Comparison of ENCODE assay signal across 17 cellular contexts in genomic region chr5:52728201-52728600, GRCh38. TPM values are rescaled to one million over a fixed set of nuclear protein-coding genes. Genes with fewer than 3 reads are reported as not detected.
A peak's percentile ranks its signal among the peaks of the same experiment; 100 is the strongest.
DNase-seq lines count a peak whose midpoint lies in the region; ATAC-seq and TF ChIP-seq lines count a peak whose summit lies in the region.
"Had no signal": no experiment of that assay in that cellular context is flagged by ENCODE, and none has a peak within 500 bp of the region (broad histone marks: within the 10 kb centered on the region; RNA-seq: fewer than 3 reads in every experiment).

No MANE protein-coding gene starts in this region.

- DNase-seq in HFFc6 (no peak), amniotic epithelial cell (ENCODE audit: low read depth) (peak; percentile 38), hepatocyte (ENCODE audit: low spot score) (no peak), gastrocnemius medialis (no peak), 8988T (no peak), NCI-H1105 (lab: John Stamatoyannopoulos, UW) (no peak)
- DNase-seq: activated CD8-positive, alpha-beta memory T cell treated with anti-CD3 and anti-CD28 coated beads, Interleukin-2, amount 10 ng/mL, durations not matched to agents 7 days and 5 days; activated gamma-delta T cell; effector CD4-positive, alpha-beta T cell; NCI-H2081 treated with DMSO at 0.1 percent for 48 hours; NCI-H774; RPMI8226 had no signal

- H3K27ac ChIP-seq in hepatocyte (peak overlapping the region; percentile 26), gastrocnemius medialis (peak overlapping the region; percentile 27 to 54 (median 50))
- H3K27ac ChIP-seq: vagina had no signal

- in situ Hi-C loops in gastrocnemius medialis (cut with MboI; ENCODE audit: low sequenced_read_pairs in 4 of 4) = no loop called here

- H4K20me1 ChIP-seq in hepatocyte (ENCODE audit: insufficient read depth, poor library complexity, severe bottlenecking) = no peaks in the 10 kb centered on the region

- 70% methylated on average over 3 of the region's 3 CpGs for WGBS in hepatocyte (ENCODE audit: low lambda C conversion rate, missing lambda C conversion rate)

- peak overlapping the region; percentile 76; the same call in 1 of the 2 replicates for H3K27ac Mint-ChIP-seq in HFFc6
- H3K27ac Mint-ChIP-seq: T-helper 1 cell treated with Interleukin-12 subunit alpha and Interleukin-12 subunit beta and Interleukin-4 antibody, amounts not matched to agents 30 μg/mL and 1 μg/mL, for 36 hours had no signal

- peaks cover 4% of the 10 kb centered on the region; the same call in 1 of the 2 replicates for H3K9me3 Mint-ChIP-seq in HFFc6

- H3K9me3 ChIP-seq in hepatocyte (ENCODE audit: low read depth) = no peaks in the 10 kb centered on the region
- no peaks in the 10 kb centered on the region for H3K9me3 ChIP-seq in gastrocnemius medialis
- H3K9me3 ChIP-seq: vagina had no signal

- intact Hi-C loops in gastrocnemius medialis (cut with DNase I; ENCODE audit: low total_unique reads) = no loop called here

- peak overlapping the region; percentile 32 for H2AFZ ChIP-seq in hepatocyte

- H3K27me3 ChIP-seq in hepatocyte (no peaks in the 10 kb centered on the region), gastrocnemius medialis (no peaks in the 10 kb centered on the region)
- H3K27me3 ChIP-seq: vagina had no signal

- no peak for ATAC-seq in gastrocnemius medialis
- ATAC-seq in HG02763 (IDR thresholded peaks at IDR 0.05; ENCODE audit: unreplicated experiment) = no peak
- ATAC-seq in HG02588 (IDR thresholded peaks at IDR 0.05; ENCODE audit: unreplicated experiment) = no peak
- ATAC-seq: activated CD4-positive, CD25-positive, alpha-beta regulatory T cell treated with anti-CD3 and anti-CD28 coated beads, Interleukin-2, amount 50 U/mL, for 24 hours; activated CD8-positive, alpha-beta memory T cell treated with anti-CD3 and anti-CD28 coated beads, Interleukin-2, amount 10 ng/mL, durations not matched to agents 7 days and 5 days had no signal

- H3K79me2 ChIP-seq in hepatocyte = no peaks in the 10 kb centered on the region

- H3K9me2 ChIP-seq in hepatocyte (replicated peaks; ENCODE audit: insufficient read depth) = no peaks in the 10 kb centered on the region

- H3K4me1 Mint-ChIP-seq in HFFc6 (ENCODE audit: low read depth) = peaks cover 35% of the 10 kb centered on the region

- H3K4me1 ChIP-seq in hepatocyte (ENCODE audit: insufficient read depth) = peaks cover 25% of the 10 kb centered on the region
- peaks cover 5 to 16% of the 10 kb centered on the region in 2 donors for H3K4me1 ChIP-seq in gastrocnemius medialis

- no peaks in the 10 kb centered on the region for H3K27me3 Mint-ChIP-seq in HFFc6 (ENCODE audit: insufficient read depth)
- H3K27me3 Mint-ChIP-seq: activated CD8-positive, alpha-beta memory T cell treated with anti-CD3 and anti-CD28 coated beads, Interleukin-2, amount 10 ng/mL, durations not matched to agents 7 days and 5 days had no signal

- H3K4me3 ChIP-seq in hepatocyte = no peak overlapping the region
- H3K4me3 ChIP-seq in gastrocnemius medialis = no peak overlapping the region
- H3K4me3 ChIP-seq: vagina had no signal

- H3K36me3 Mint-ChIP-seq in HFFc6 (ENCODE audit: low read depth) = peaks cover 7% of the 10 kb centered on the region; the same call in 1 of the 2 replicates

- no peaks in the 10 kb centered on the region for H3K36me3 ChIP-seq in hepatocyte (replicated peaks; ENCODE audit: insufficient read depth, low read depth)
- no peaks in the 10 kb centered on the region for H3K36me3 ChIP-seq in gastrocnemius medialis
- H3K36me3 ChIP-seq: vagina had no signal

- no peak for TF ChIP-seq POLR2A in gastrocnemius medialis (IDR thresholded peaks at IDR 0.05)

- no peak overlapping the region for H3K4me2 ChIP-seq in hepatocyte

- no peak overlapping the region for H3K4me3 Mint-ChIP-seq in HFFc6
- H3K4me3 Mint-ChIP-seq: activated CD8-positive, alpha-beta memory T cell treated with anti-CD3 and anti-CD28 coated beads, Interleukin-2, amount 10 ng/mL, durations not matched to agents 7 days and 5 days; T-helper 1 cell treated with Interleukin-12 subunit alpha and Interleukin-12 subunit beta and Interleukin-4 antibody, amounts not matched to agents 30 μg/mL and 1 μg/mL, for 36 hours had no signal

- TF ChIP-seq CTCF in HFFc6 (IDR thresholded peaks at IDR 0.05) (no peak), hepatocyte (IDR thresholded peaks at IDR 0.05; ENCODE audit: poor library complexity) (no peak), gastrocnemius medialis (IDR thresholded peaks at IDR 0.05 in 4 of 5, conservative IDR thresholded peaks at IDR 0.05 in 1 of 5) (no peak)

RNA-seq across cellular contexts. Expression of gene ITGA1, which starts 59.5 kb away (rescaled TPM):
- total RNA-seq in HFFc6 (2021; fragmentation: NEBNext Ultra II Directional; extraction: Animal tissue kit (Norgen Biotek cat#: 25700)) = 100 to 1,000 TPM in 1 of 6 experiments, 10 to 100 TPM in 5; 46.9 to 101 (median 83.9) TPM
- 40.3 and 46.9 TPM in 2 replicates for total RNA-seq in hepatocyte
- 13.4 and 15.0 TPM in 2 replicates for polyA plus RNA-seq in hepatocyte
- total RNA-seq in gastrocnemius medialis = 10 to 100 TPM in 2 of 4 donors, 1 to 10 TPM in 2; 5.7 to 20.4 (median 12.4) TPM

RNA-seq across cellular contexts. Expression of gene PELO, which starts 59.5 kb away (rescaled TPM):
- 10 to 100 TPM; 52.6 to 77.2 (median 72.8) TPM for total RNA-seq in HFFc6 (2021; fragmentation: NEBNext Ultra II Directional; extraction: Animal tissue kit (Norgen Biotek cat#: 25700))
- total RNA-seq in hepatocyte (21.9 and 24.3 TPM in 2 replicates), gastrocnemius medialis (10 to 100 TPM; 13.8 to 28.5 (median 18.5) TPM)
- 27.0 and 28.2 TPM in 2 replicates for polyA plus RNA-seq in hepatocyte
